20 cellular contexts compared by ENCODE assay signal in the genomic region with DNA sequence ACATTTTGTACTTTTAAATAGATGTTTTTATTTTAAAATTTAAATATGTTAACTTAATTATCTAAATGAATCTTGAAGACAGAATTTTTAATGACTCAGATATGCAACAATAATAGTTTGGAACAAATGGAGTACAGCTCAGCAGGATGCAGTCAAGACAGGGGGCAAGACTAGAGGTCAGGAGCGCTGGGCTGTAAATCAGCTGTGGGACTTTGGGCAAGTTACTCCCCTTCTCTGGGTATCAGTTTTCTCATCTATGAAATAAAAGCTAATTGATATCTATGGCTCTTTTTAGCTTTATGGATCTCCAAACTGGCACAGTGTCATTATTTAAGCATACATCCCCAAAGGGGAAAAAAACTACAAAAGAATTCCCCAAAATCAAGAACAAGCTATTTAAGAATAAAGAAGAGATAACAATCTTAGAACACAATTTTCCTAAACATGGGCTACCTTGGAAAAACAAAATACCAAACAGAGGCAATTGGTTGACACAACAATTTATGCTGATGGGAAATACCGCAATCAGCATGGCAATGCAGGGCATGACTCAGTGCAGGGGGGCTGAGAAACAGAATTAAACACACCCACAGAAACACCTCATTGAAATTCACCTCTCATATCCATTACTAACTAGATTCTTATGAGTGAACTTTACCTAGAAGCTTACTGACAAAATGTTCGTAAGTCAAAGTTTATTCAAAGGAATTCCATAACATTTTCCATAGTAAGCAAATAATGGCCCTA.
"Had no signal": no experiment of that assay in that cellular context is flagged by ENCODE, and none has a peak within 500 bp of the region (broad histone marks: within the 10 kb centered on the region; RNA-seq: fewer than 3 reads in every experiment).

No MANE protein-coding gene starts in this region.

- H3K27ac Mint-ChIP-seq: endodermal cell; naive thymus-derived CD4-positive, alpha-beta T cell; stimulated activated memory B cell treated with anti-CD40 and anti-IgM and Interleukin-4, amounts not matched to agents 10 μg/mL and 1 μg/mL and 100 μg/mL, for 72 hours; stimulated activated naive CD8-positive, alpha-beta T cell treated with anti-CD3 and anti-CD28 coated beads, Interleukin-15, Interleukin-2, amounts not matched to agents 100 ng/mL and 50 ng/mL, for 24 hours had no signal

- H3K36me3 Mint-ChIP-seq: naive thymus-derived CD4-positive, alpha-beta T cell; stimulated activated memory B cell treated with anti-CD40 and anti-IgM and Interleukin-4, amounts not matched to agents 10 μg/mL and 1 μg/mL and 100 μg/mL, for 72 hours had no signal

- H3K27me3 Mint-ChIP-seq: stimulated activated memory B cell treated with anti-CD40 and anti-IgM and Interleukin-4, amounts not matched to agents 10 μg/mL and 1 μg/mL and 100 μg/mL, for 72 hours had no signal

- H3K4me1 Mint-ChIP-seq: endodermal cell; naive thymus-derived CD4-positive, alpha-beta T cell had no signal

- H3K4me3 Mint-ChIP-seq: endodermal cell; naive thymus-derived CD4-positive, alpha-beta T cell; stimulated activated memory B cell treated with anti-CD40 and anti-IgM and Interleukin-4, amounts not matched to agents 10 μg/mL and 1 μg/mL and 100 μg/mL, for 72 hours; stimulated activated naive CD8-positive, alpha-beta T cell treated with anti-CD3 and anti-CD28 coated beads, Interleukin-15, Interleukin-2, amounts not matched to agents 100 ng/mL and 50 ng/mL, for 24 hours had no signal

- H3K9me3 ChIP-seq: colonic mucosa, gastrocnemius medialis, neutrophil, psoas muscle, spleen, tibial artery, upper lobe of right lung, vagina had no signal

- H3K27ac ChIP-seq: colonic mucosa, gastrocnemius medialis, neutrophil, psoas muscle, spleen, tibial artery, upper lobe of right lung, vagina had no signal

- H3K4me3 ChIP-seq: colonic mucosa, gastrocnemius medialis, psoas muscle, spleen, tibial artery, upper lobe of right lung, vagina had no signal

- H3K27me3 ChIP-seq: colonic mucosa, gastrocnemius medialis, tibial artery, upper lobe of right lung, vagina had no signal

- H3K9me3 Mint-ChIP-seq: stimulated activated memory B cell treated with anti-CD40 and anti-IgM and Interleukin-4, amounts not matched to agents 10 μg/mL and 1 μg/mL and 100 μg/mL, for 72 hours; stimulated activated naive CD8-positive, alpha-beta T cell treated with anti-CD3 and anti-CD28 coated beads, Interleukin-15, Interleukin-2, amounts not matched to agents 100 ng/mL and 50 ng/mL, for 24 hours had no signal

- ATAC-seq: esophagus mucosa; gastrocnemius medialis; left cardiac atrium; naive thymus-derived CD4-positive, alpha-beta T cell; psoas muscle; sciatic nerve; stimulated activated memory B cell treated with anti-CD40 and anti-IgM and Interleukin-4, amounts not matched to agents 10 μg/mL and 1 μg/mL and 100 μg/mL, for 72 hours; upper lobe of right lung had no signal

- H3K36me3 ChIP-seq: colonic mucosa, gastrocnemius medialis, neutrophil, spleen, tibial artery, upper lobe of right lung, vagina had no signal

- DNase-seq: colonic mucosa; effector CD4-positive, alpha-beta T cell; endodermal cell; gastrocnemius medialis; islet precursor cell; left cardiac atrium; naive thymus-derived CD4-positive, alpha-beta T cell; psoas muscle; spleen; stimulated activated CD4-positive, alpha-beta T cell treated with anti-CD3 and anti-CD28 coated beads, Interleukin-15, amount 100 ng/mL, for 24 hours; stimulated activated CD4-positive, alpha-beta T cell treated with anti-CD3 and anti-CD28 coated beads, Interleukin-1b, Interleukin-23, amount 100 ng/mL, for 48 hours; stimulated activated CD4-positive, alpha-beta T cell treated with anti-CD3 and anti-CD28 coated beads, Interleukin-4, amount 100 ng/mL, for 24 hours; tibial artery; upper lobe of right lung had no signal

- H3K4me1 ChIP-seq: colonic mucosa, gastrocnemius medialis, psoas muscle, spleen, upper lobe of right lung, vagina had no signal
